Comparison of ENCODE assay signal across 10 cellular contexts in the genomic region with DNA sequence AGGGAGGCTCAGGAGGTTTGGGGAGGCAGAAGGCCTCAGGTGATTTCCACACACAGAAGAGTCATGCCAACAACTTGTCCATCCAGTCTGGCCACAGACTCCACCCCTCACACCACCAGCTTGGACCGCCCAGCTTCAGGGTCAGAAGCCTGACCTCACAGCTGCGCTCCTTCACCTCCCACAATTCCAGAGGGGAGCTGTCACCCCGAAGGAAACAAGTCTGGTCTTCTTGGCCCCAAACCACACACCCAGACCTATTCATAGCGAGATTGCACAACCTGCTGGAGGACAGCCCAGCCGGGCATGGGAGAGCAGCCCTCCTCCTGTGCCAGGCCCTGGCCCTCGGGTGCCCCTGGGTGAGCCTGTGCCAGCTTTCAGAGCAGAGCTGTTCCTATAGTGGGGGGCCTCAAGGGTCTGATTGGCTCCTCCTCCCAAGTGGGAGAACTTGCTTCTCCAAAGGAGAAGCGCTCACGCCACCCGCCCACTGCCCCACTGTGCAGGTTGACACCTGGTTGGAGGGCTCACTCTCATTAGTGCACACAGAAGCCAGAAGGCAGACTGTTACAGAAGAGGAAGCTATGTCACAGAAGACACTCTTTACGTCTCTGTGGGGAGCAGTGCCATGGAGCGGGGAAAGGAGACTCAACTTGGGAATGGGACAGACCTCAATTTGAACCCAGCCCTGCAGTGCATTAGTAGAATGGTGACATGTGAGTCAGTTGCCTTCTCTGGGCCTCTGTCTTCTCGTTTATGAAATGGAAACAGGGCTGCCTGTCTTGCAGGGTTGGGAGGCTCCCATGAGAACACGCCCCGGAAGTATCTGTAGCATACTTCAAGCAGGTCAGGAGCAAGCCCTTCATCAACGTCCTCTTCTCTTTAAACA.
DNase-seq lines count a peak whose midpoint lies in the region; ATAC-seq and TF ChIP-seq lines count a peak whose summit lies in the region.
"Had no signal": no experiment of that assay in that cellular context is flagged by ENCODE, and none has a peak within 500 bp of the region (broad histone marks: within the 10 kb centered on the region; RNA-seq: fewer than 3 reads in every experiment).

No MANE protein-coding gene starts in this region.

- peak overlapping the region; percentile 93 for H3K27ac ChIP-seq in RWPE1
- H3K27ac ChIP-seq in OCI-LY7 (ENCODE audit: low read depth, low read length, poor library complexity, severe bottlenecking), result no peak overlapping the region
- H3K27ac ChIP-seq in GM23338 (ENCODE audit: low read depth), result no peak overlapping the region

- no peaks in the 10 kb centered on the region for H3K9me3 ChIP-seq in OCI-LY7 (ENCODE audit: low read length)

- H3K4me1 Mint-ChIP-seq in endothelial cell (ENCODE audit: unreplicated experiment) (peaks cover 21% of the 10 kb centered on the region), GM23338 (peaks cover 17% of the 10 kb centered on the region)

- H3K4me1 ChIP-seq in OCI-LY7 (ENCODE audit: insufficient read depth, low read length, poor library complexity, severe bottlenecking), result peaks cover 21% of the 10 kb centered on the region
- H3K4me1 ChIP-seq in GM23338 (ENCODE audit: insufficient read depth), result peaks cover 5% of the 10 kb centered on the region; the same call in 1 of the 2 replicates

- no peaks in the 10 kb centered on the region for H3F3A ChIP-seq in GM23338 (replicated peaks; ENCODE audit: low read depth)

- H3K4me2 ChIP-seq in OCI-LY7 (ENCODE audit: low read length), result no peak overlapping the region
- no peak overlapping the region for H3K4me2 ChIP-seq in GM23338

- TF ChIP-seq CTCF in RWPE1 (conservative IDR thresholded peaks at IDR 0.05; ENCODE audit: low read depth) (no peak), endothelial cell (IDR thresholded peaks at IDR 0.05; ENCODE audit: unreplicated experiment) (no peak), OCI-LY7 (conservative IDR thresholded peaks at IDR 0.05; ENCODE audit: low read length) (no peak), GM23338 (conservative IDR thresholded peaks at IDR 0.05; ENCODE audit: low read depth in 2 of 2) (no peak)

- no peak overlapping the region for H3K27ac Mint-ChIP-seq in endothelial cell (ENCODE audit: unreplicated experiment)
- H3K27ac Mint-ChIP-seq in GM23338, result no peak overlapping the region

- no peak for ATAC-seq in HG02678 (IDR thresholded peaks at IDR 0.05; ENCODE audit: unreplicated experiment)
- ATAC-seq in GM23338, result no peak

- H2AFZ ChIP-seq in OCI-LY7 (ENCODE audit: low read length) (no peak overlapping the region), GM23338 (no peak overlapping the region)

- POLR2A ChIA-PET in RWPE1 (lab: Yijun Ruan, JAX; ENCODE audit: low non-redundant PET), result no interaction called here
- POLR2A ChIA-PET in OCI-LY7 (lab: Charles Lee), result interaction anchor here (0.6 kb wide), 1 partner anchor 9 kb away, joined by 4 read pairs; no protein-coding TSS in a partner anchor

- H3K36me3 ChIP-seq in OCI-LY7 (ENCODE audit: insufficient read depth, low read length) (no peaks in the 10 kb centered on the region), GM23338 (ENCODE audit: insufficient read depth) (no peaks in the 10 kb centered on the region)

- CTCF ChIA-PET in RWPE1 (lab: Yijun Ruan, JAX) (interaction anchor here (0.7 kb wide), 1 partner anchor 91 kb away, joined by 3 read pairs; no protein-coding TSS in a partner anchor), OCI-LY7 (lab: Charles Lee; ENCODE audit: unreplicated experiment) (no interaction called here)

- intact Hi-C loops in OCI-LY7 (cut with micrococcal nuclease; ENCODE audit: unreplicated experiment), result no loop called here

- DNase-seq in ELF-1 (ENCODE audit: low read depth, low spot score) (peak; percentile 52), RWPE1 (ENCODE audit: low spot score) (peak; percentile 99), globus pallidus (ENCODE audit: low spot score) (peak; percentile 58), renal cortical epithelial cell (ENCODE audit: low read depth) (peak; percentile 99), endothelial cell (ENCODE audit: low spot score) (no peak), OCI-LY7 (ENCODE audit: low spot score) (no peak), GM23338 (ENCODE audit: low spot score) (no peak)
- DNase-seq: NCI-H1694 had no signal

- no peaks in the 10 kb centered on the region for H3K9me2 ChIP-seq in OCI-LY7 (ENCODE audit: insufficient read depth, low read length)
- no peaks in the 10 kb centered on the region for H3K9me2 ChIP-seq in GM23338 (ENCODE audit: insufficient read depth)

- H4K20me1 ChIP-seq in OCI-LY7 (ENCODE audit: insufficient read depth, low read length) (no peaks in the 10 kb centered on the region), GM23338 (replicated peaks; ENCODE audit: insufficient read depth) (no peaks in the 10 kb centered on the region)

- H3K9me3 Mint-ChIP-seq in endothelial cell (ENCODE audit: unreplicated experiment), result no peaks in the 10 kb centered on the region
- no peaks in the 10 kb centered on the region for H3K9me3 Mint-ChIP-seq in GM23338
- H3K9me3 Mint-ChIP-seq: neural crest cell had no signal

- H3K36me3 Mint-ChIP-seq in endothelial cell (ENCODE audit: low read depth, unreplicated experiment) (no peaks in the 10 kb centered on the region), GM23338 (ENCODE audit: low read depth) (no peaks in the 10 kb centered on the region)

- no peak overlapping the region for H3K4me3 ChIP-seq in OCI-LY7 (ENCODE audit: low read depth, low read length, poor library complexity, severe bottlenecking)
- H3K4me3 ChIP-seq in GM23338, result no peak overlapping the region

- no TSS peak for BruUV-seq in OCI-LY7 (replicated peaks; lab: Mats Ljungman, UMichigan)

- H3K27me3 Mint-ChIP-seq in endothelial cell (ENCODE audit: unreplicated experiment) (no peaks in the 10 kb centered on the region), GM23338 (ENCODE audit: insufficient read depth, low read depth, poor library complexity) (no peaks in the 10 kb centered on the region)

- H3K79me2 ChIP-seq in OCI-LY7 (ENCODE audit: insufficient read depth, low read depth, low read length), result no peaks in the 10 kb centered on the region
- H3K79me2 ChIP-seq in GM23338 (replicated peaks; ENCODE audit: insufficient read depth), result no peaks in the 10 kb centered on the region

- H3K4me3 Mint-ChIP-seq in endothelial cell (ENCODE audit: unreplicated experiment) (no peak overlapping the region), GM23338 (no peak overlapping the region)
- H3K4me3 Mint-ChIP-seq: neural crest cell had no signal

- no peaks in the 10 kb centered on the region for H3K27me3 ChIP-seq in GM23338 (ENCODE audit: insufficient read depth)

TF ChIP-seq in GM23338, 12 proteins besides CTCF, POLR2A, EP300 and RAD21 (continues in another document):
- TF ChIP-seq ZNF114 (CRISPR knock-in tag; IDR thresholded peaks at IDR 0.05), result no peak
- TF ChIP-seq EZH2phosphoT487 (IDR thresholded peaks at IDR 0.05; ENCODE audit: unreplicated experiment), result no peak
- no peak for TF ChIP-seq ZNF331 (CRISPR knock-in tag; IDR thresholded peaks at IDR 0.05; ENCODE audit: low read depth)
- TF ChIP-seq STAT1 (IDR thresholded peaks at IDR 0.05; ENCODE audit: unreplicated experiment), result no peak
- no peak for TF ChIP-seq NANOG (IDR thresholded peaks at IDR 0.05; ENCODE audit: borderline replicate concordance)

Comparison
In these comparisons a context has a peak if more than half of its experiments do, and no peak if none do; other contexts are left out.
1. DNase-seq: peak in ELF-1 (single experiment), RWPE1 (single experiment), globus pallidus (single experiment) and renal cortical epithelial cell (single experiment); none in endothelial cell (single experiment), OCI-LY7 (single experiment) and GM23338 (single experiment).